In the genomic region with DNA sequence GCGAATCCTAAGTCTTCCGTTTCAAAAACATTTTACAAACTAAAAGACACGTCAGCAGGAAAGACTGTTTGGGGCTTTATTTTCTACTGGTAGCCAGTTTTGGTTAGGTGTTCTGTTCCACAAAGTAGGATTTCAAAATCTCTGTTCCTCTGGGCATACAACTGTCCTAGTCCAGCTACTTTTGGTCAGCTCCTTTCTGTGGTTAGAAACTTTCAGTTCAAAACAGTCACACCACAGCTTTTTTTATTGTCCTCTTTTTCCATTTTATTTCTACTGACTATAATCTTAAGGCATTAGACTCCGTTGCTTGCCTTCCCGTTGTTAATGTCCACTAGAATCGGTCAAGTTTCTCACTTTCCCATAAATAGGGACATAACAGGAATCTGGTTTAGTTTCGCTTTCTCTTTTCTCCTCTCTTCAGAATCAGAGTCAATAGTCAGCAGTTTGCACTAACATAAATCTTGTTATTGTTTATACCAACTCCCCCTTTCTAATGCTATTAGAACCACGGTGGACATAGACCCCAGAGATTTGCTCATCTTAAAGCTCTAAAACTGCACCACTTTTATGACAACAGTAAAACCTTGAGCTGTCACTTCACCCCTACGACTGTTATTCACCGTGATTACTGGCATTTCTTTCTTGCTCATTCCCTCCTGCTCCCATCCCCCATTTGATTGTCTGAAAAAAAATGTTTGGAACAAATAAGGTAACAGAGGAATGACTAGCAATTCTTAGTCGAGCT, we compare ENCODE assay signal across 8 cellular contexts. TPM values are rescaled to one million over a fixed set of nuclear protein-coding genes. Genes with fewer than 3 reads are reported as not detected.
A peak's percentile ranks its signal among the peaks of the same experiment; 100 is the strongest.
DNase-seq lines count a peak whose midpoint lies in the region; ATAC-seq, FAIRE-seq and TF ChIP-seq lines count a peak whose summit lies in the region.

No MANE protein-coding gene starts in this region.

- no peak overlapping the region for H3K4ac ChIP-seq in H1 (replicated peaks; ENCODE audit: insufficient read length, low read depth, low read length)

- no peak overlapping the region for H4K8ac ChIP-seq in H1 (ENCODE audit: extremely low read depth, insufficient read depth, low read length)

- H2AFZ ChIP-seq in H1 (ENCODE audit: low read length) = peak overlapping the region; percentile 77; the same call in 1 of the 2 replicates

- H3K4me1 Mint-ChIP-seq in natural killer cell treated with Interleukin-12 subunit alpha and Interleukin-12 subunit beta and Interleukin-15 and Interleukin-18, amount 100 ng/mL, for 72 hours (ENCODE audit: low read depth in 2 of 2) = peaks cover 0 to 4% of the 10 kb centered on the region in 2 donors

- no peaks in the 10 kb centered on the region for H3K36me3 Mint-ChIP-seq in natural killer cell treated with Interleukin-12 subunit alpha and Interleukin-12 subunit beta and Interleukin-15 and Interleukin-18, amount 100 ng/mL, for 72 hours

- no peak overlapping the region for H3K27ac ChIP-seq in H1 (ENCODE audit: low read depth, low read length)

- no peaks in the 10 kb centered on the region for H4K20me1 ChIP-seq in H1 (replicated peaks in 1 of 2; ENCODE audit: control insufficient read depth in 1 of 2, insufficient read depth in 2 of 2, low read length in 2 of 2)

- no peak overlapping the region for H3K56ac ChIP-seq in H1 (replicated peaks; ENCODE audit: insufficient read length, low read depth, low read length)

- H3K36me3 ChIP-seq in H1 (ENCODE audit: control insufficient read depth in 2 of 4, insufficient read depth in 4 of 4, low read length in 3 of 4) = no peaks in the 10 kb centered on the region

- no peak for ATAC-seq in natural killer cell treated with Interleukin-12 subunit alpha and Interleukin-12 subunit beta and Interleukin-15 and Interleukin-18, amount 100 ng/mL, for 72 hours
- ATAC-seq in HG02973 (IDR thresholded peaks at IDR 0.05; ENCODE audit: unreplicated experiment) (no peak), HG03095 (IDR thresholded peaks at IDR 0.05; ENCODE audit: unreplicated experiment) (no peak)

- no peak for TF ChIP-seq POLR2A in H1 (IDR thresholded peaks at IDR 0.05; ENCODE audit: control extremely low read depth in 1 of 2, low read depth in 2 of 2, low read length in 2 of 2)

- TF ChIP-seq RAD21 in H1 (IDR thresholded peaks at IDR 0.05 in 1 of 2, conservative IDR thresholded peaks at IDR 0.05 in 1 of 2; ENCODE audit: low read depth in 2 of 2, low read length in 2 of 2) = no peak

- H3K27me3 Mint-ChIP-seq in natural killer cell treated with Interleukin-12 subunit alpha and Interleukin-12 subunit beta and Interleukin-15 and Interleukin-18, amount 100 ng/mL, for 72 hours = no peaks in the 10 kb centered on the region

- TF ChIP-seq EP300 in H1 (IDR thresholded peaks at IDR 0.05; ENCODE audit: borderline replicate concordance in 1 of 2, low read depth in 2 of 2, low read length in 2 of 2) = no peak

- H2BK12ac ChIP-seq in H1 (ENCODE audit: low read depth, low read length) = no peak overlapping the region

- POLR2A ChIA-PET in H1 (lab: Charles Lee; ENCODE audit: partially characterized antibody) = interaction anchor here (1.0 kb wide), 2 partner anchors 9 to 38 kb away, joined by 3 read pairs; no protein-coding TSS in a partner anchor

- H4K5ac ChIP-seq in H1 (ENCODE audit: insufficient read length, low read depth, low read length) = no peak overlapping the region

- CTCF ChIA-PET in H1 (lab: Charles Lee; ENCODE audit: partially characterized antibody) = no interaction called here

- no peaks in the 10 kb centered on the region for H3K79me1 ChIP-seq in H1 (ENCODE audit: low read depth, low read length)

- no peak overlapping the region for H3K18ac ChIP-seq in H1 (ENCODE audit: extremely low read depth, low read length)

- no peak overlapping the region for H4K91ac ChIP-seq in H1 (replicated peaks; ENCODE audit: insufficient read length, low read length)

- no peaks in the 10 kb centered on the region for H3K79me2 ChIP-seq in H1 (ENCODE audit: control insufficient read depth in 1 of 2, insufficient read depth in 2 of 2, low read length in 2 of 2)

- H2BK5ac ChIP-seq in H1 (ENCODE audit: low read depth, low read length) = no peak overlapping the region

- no peak overlapping the region for H3K9ac ChIP-seq in H1 (replicated peaks in 1 of 4; ENCODE audit: extremely low read depth in 1 of 4, low read depth in 3 of 4, low read length in 3 of 4)

- no peaks in the 10 kb centered on the region for H3K23me2 ChIP-seq in H1 (ENCODE audit: low read depth, low read length)

- H3K9me3 Mint-ChIP-seq in natural killer cell treated with Interleukin-12 subunit alpha and Interleukin-12 subunit beta and Interleukin-15 and Interleukin-18, amount 100 ng/mL, for 72 hours = no peaks in the 10 kb centered on the region

- no peak overlapping the region for H2AK5ac ChIP-seq in H1 (ENCODE audit: low read depth, low read length)

- TF ChIP-seq CTCF in H1 (IDR thresholded peaks at IDR 0.05; ENCODE audit: control extremely low read depth in 1 of 3, insufficient read depth in 1 of 3, low read depth in 1 of 3, low read length in 3 of 3) = no peak

- H3K4me3 ChIP-seq in H1 (ENCODE audit: extremely low read depth in 1 of 4, insufficient read depth in 2 of 4, low read depth in 3 of 4, low read length in 4 of 4) = no peak overlapping the region

- 88% methylated on average over 11 of the region's 11 CpGs; no CpG with 5 or more reads in 1 of the 2 experiments for WGBS in H1 (ENCODE audit: extremely low coverage in 1 of 2, insufficient coverage in 1 of 2, insufficient read length in 1 of 2, insufficient replicate concordance in 2 of 2, low coverage in 1 of 2, low lambda C conversion rate in 2 of 2, missing lambda C conversion rate in 1 of 2), 2 experiments

- peak overlapping the region; percentile 8 to 31 for H3K27ac Mint-ChIP-seq in natural killer cell treated with Interleukin-12 subunit alpha and Interleukin-12 subunit beta and Interleukin-15 and Interleukin-18, amount 100 ng/mL, for 72 hours

- DNase-seq in COR-L47 (lab: John Stamatoyannopoulos, UW) (peak; percentile 20), NCI-H82 (lab: John Stamatoyannopoulos, UW) (peak; percentile 36), H1 (ENCODE audit: low read depth in 1 of 2, low spot score in 2 of 2) (no peak), NCI-H226 (no peak), RKO (ENCODE audit: low spot score) (no peak)
- DNase-seq in natural killer cell treated with Interleukin-12 subunit alpha and Interleukin-12 subunit beta and Interleukin-15 and Interleukin-18, amount 100 ng/mL, for 72 hours (ENCODE audit: low spot score) = no peak

- no peak overlapping the region for H3K23ac ChIP-seq in H1 (ENCODE audit: insufficient read length)

- H3K9me3 ChIP-seq in H1 (ENCODE audit: insufficient read depth in 2 of 2, low read depth in 1 of 2, low read length in 1 of 2) = no peaks in the 10 kb centered on the region

- H3K14ac ChIP-seq in H1 (ENCODE audit: insufficient read length) = no peak overlapping the region

- H3K4me2 ChIP-seq in H1 (ENCODE audit: insufficient read depth in 1 of 2, low read depth in 2 of 2, low read length in 2 of 2) = no peak overlapping the region

- no peak overlapping the region for H2BK120ac ChIP-seq in H1 (replicated peaks; ENCODE audit: low read depth, low read length)

- H2BK20ac ChIP-seq in H1 (ENCODE audit: low read length) = no peak overlapping the region

- no peak overlapping the region for H2BK15ac ChIP-seq in H1 (ENCODE audit: low read length)

- no peaks in the 10 kb centered on the region for H3K4me1 ChIP-seq in H1 (replicated peaks in 1 of 4; ENCODE audit: control insufficient read depth in 3 of 4, insufficient read depth in 4 of 4, low read length in 3 of 4)

- H3K4me3 Mint-ChIP-seq in natural killer cell treated with Interleukin-12 subunit alpha and Interleukin-12 subunit beta and Interleukin-15 and Interleukin-18, amount 100 ng/mL, for 72 hours = peak overlapping the region; percentile 66

- no peak for FAIRE-seq in H1 (lab: Jason Lieb, UNC)

- no peaks in the 10 kb centered on the region for H3K27me3 ChIP-seq in H1 (replicated peaks in 1 of 4; ENCODE audit: control insufficient read depth in 3 of 4, extremely low read depth in 1 of 4, insufficient read depth in 3 of 4, low read length in 3 of 4)

TF ChIP-seq in H1, 55 proteins besides CTCF, POLR2A, EP300 and RAD21:
- TF ChIP-seq CHD1 (IDR thresholded peaks at IDR 0.05; ENCODE audit: low read depth, low read length) (no peak), ASH2L (IDR thresholded peaks at IDR 0.05; ENCODE audit: low read length) (no peak), SRF (IDR thresholded peaks at IDR 0.05; ENCODE audit: low read depth, low read length) (no peak), CREB1 (IDR thresholded peaks at IDR 0.05) (no peak), EZH2 (IDR thresholded peaks at IDR 0.05; ENCODE audit: low read depth, low read length, severe bottlenecking) (no peak), YY1 (IDR thresholded peaks at IDR 0.05; ENCODE audit: low read depth, low read length) (no peak), SIX5 (IDR thresholded peaks at IDR 0.05; ENCODE audit: low read depth, low read length) (no peak), KDM4A (IDR thresholded peaks at IDR 0.05; ENCODE audit: low read depth, low read length, severe bottlenecking) (no peak), KDM1A (IDR thresholded peaks at IDR 0.05; ENCODE audit: borderline replicate concordance, low read length) (no peak), BACH1 (IDR thresholded peaks at IDR 0.05; ENCODE audit: low read length) (no peak)
- TF ChIP-seq, protein P1, sequence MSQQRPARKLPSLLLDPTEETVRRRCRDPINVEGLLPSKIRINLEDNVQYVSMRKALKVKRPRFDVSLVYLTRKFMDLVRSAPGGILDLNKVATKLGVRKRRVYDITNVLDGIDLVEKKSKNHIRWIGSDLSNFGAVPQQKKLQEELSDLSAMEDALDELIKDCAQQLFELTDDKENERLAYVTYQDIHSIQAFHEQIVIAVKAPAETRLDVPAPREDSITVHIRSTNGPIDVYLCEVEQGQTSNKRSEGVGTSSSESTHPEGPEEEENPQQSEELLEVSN (IDR thresholded peaks at IDR 0.05) = no peak

RNA-seq across cellular contexts. Expression of gene NPAS3, which starts 41.5 kb away (rescaled TPM):
- 0.60 and 0.63 TPM in 2 replicates for total RNA-seq in H1 (2021; fragmentation: NEBNext Ultra II Directional; extraction: Animal tissue kit (Norgen Biotek cat#: 25700))
- polyA plus RNA-seq in H1 (2011; rRNA removed) = 0.11 and 0.14 TPM in 2 replicates
- polyA plus RNA-seq in H1 (2011; cell fraction: cytosol; rRNA removed) = 0.17 TPM
- 0.39 TPM for polyA plus RNA-seq in H1 (2011; cell fraction: nucleus; rRNA removed)
- 0.29 to 0.50 TPM (median 0.40 TPM) in 4 replicates for polyA plus RNA-seq in H1 (2012, experiment 1 of 2)
- 0.35 TPM for polyA plus RNA-seq in H1 (2012, experiment 2 of 2)
- 0.36 TPM for polyA plus RNA-seq in H1 (2013, experiment 1 of 2)
- 0.46 TPM for polyA plus RNA-seq in H1 (2013, experiment 2 of 2)
- polyA minus RNA-seq in H1 (2011; rRNA and poly(A)+ RNA removed) = 0.98 and 1.0 TPM in 2 replicates
- 2.7 TPM for polyA minus RNA-seq in H1 (2011; cell fraction: cytosol; rRNA and poly(A)+ RNA removed)
- polyA minus RNA-seq in H1 (2011; cell fraction: nucleus; rRNA and poly(A)+ RNA removed) = 3.1 TPM
- not detected for total RNA-seq in natural killer cell treated with Interleukin-12 subunit alpha and Interleukin-12 subunit beta and Interleukin-15 and Interleukin-18, amount 100 ng/mL, for 72 hours

Comparison
In these comparisons a context has a peak if more than half of its experiments do, and no peak if none do; other contexts are left out.
1. DNase-seq: peak in COR-L47 (single experiment) and NCI-H82 (single experiment); none in H1 (0 of 2), natural killer cell treated with Interleukin-12 subunit alpha and Interleukin-12 subunit beta and Interleukin-15 and Interleukin-18, amount 100 ng/mL, for 72 hours (single experiment), NCI-H226 (single experiment) and RKO (single experiment).